9 cellular contexts compared by ENCODE assay signal in the genomic region with DNA sequence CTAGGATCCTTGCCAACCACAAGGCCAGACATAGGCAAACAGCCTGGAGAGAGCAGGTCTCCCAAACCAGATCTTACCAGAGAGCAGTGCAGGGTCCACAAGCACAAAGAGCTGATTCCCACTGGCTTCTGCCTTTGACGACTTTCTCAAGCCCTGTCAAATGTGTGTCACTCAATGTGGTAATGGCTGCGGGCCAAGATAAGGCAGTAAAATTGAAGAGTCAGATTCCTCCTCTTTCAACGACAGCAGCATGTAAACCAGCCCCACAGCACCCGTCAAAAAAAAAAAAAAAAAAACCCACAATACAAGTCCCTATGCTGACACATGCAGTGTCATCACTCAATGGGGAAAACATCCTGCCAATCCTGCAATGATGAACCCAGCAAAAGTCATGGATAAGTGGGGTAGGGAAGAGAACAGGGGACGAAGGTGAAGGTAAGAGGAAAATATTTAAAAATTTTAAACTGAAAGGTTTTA. TPM values are rescaled to one million over a fixed set of nuclear protein-coding genes. Genes with fewer than 3 reads are reported as not detected.
DNase-seq lines count a peak whose midpoint lies in the region; ATAC-seq, FAIRE-seq and TF ChIP-seq lines count a peak whose summit lies in the region.
"Had no signal": no experiment of that assay in that cellular context is flagged by ENCODE, and none has a peak within 500 bp of the region (broad histone marks: within the 10 kb centered on the region; RNA-seq: fewer than 3 reads in every experiment).

A gene with protein sequence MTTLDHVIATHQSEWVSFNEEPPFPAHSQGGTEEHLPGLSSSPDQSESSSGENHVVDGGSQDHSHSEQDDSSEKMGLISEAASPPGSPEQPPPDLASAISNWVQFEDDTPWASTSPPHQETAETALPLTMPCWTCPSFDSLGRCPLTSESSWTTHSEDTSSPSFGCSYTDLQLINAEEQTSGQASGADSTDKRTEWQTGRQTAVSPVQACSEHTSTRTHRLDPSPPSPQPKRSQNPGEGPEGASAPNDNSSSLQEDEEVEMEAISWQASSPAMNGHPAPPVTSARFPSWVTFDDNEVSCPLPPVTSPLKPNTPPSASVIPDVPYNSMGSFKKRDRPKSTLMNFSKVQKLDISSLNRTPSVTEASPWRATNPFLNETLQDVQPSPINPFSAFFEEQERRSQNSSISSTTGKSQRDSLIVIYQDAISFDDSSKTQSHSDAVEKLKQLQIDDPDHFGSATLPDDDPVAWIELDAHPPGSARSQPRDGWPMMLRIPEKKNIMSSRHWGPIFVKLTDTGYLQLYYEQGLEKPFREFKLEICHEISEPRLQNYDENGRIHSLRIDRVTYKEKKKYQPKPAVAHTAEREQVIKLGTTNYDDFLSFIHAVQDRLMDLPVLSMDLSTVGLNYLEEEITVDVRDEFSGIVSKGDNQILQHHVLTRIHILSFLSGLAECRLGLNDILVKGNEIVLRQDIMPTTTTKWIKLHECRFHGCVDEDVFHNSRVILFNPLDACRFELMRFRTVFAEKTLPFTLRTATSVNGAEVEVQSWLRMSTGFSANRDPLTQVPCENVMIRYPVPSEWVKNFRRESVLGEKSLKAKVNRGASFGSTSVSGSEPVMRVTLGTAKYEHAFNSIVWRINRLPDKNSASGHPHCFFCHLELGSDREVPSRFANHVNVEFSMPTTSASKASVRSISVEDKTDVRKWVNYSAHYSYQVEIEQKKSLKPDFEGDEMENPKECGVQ (minus strand): TSS at position 123 of the 477 bp plus-strand sequence. CDS start 1,942 bp downstream, outside the sequence.

- H3K4me1 ChIP-seq in kidney (ENCODE audit: control insufficient read depth in 1 of 2, insufficient read depth in 1 of 2, low read depth in 1 of 2, low read length in 2 of 2): peaks cover 13 to 18% of the 10 kb centered on the region in 2 donors

- intact Hi-C loops in kidney (cut with DNase I): no loop called here

- H3K27me3 Mint-ChIP-seq in activated naive CD8-positive, alpha-beta T cell treated with anti-CD3 and anti-CD28 coated beads for 36 hours: peaks cover 9% of the 10 kb centered on the region
- H3K27me3 Mint-ChIP-seq in effector memory CD8-positive, alpha-beta T cell: peaks cover 14 to 31% of the 10 kb centered on the region in 2 donors

- no peaks in the 10 kb centered on the region for H3K9me3 ChIP-seq in kidney (ENCODE audit: control insufficient read depth in 1 of 2, low read length in 2 of 2)

- peak within 1 kb of the TSS in 1 of 2 donors; percentile 48 for H3K9ac ChIP-seq in kidney (ENCODE audit: low read length in 2 of 2)

- no peak within 1 kb of the TSS for H3K4me3 Mint-ChIP-seq in activated naive CD8-positive, alpha-beta T cell treated with anti-CD3 and anti-CD28 coated beads for 36 hours
- H3K4me3 Mint-ChIP-seq in effector memory CD8-positive, alpha-beta T cell: no peak within 1 kb of the TSS
- H3K4me3 Mint-ChIP-seq: IgD-negative memory B cell had no signal

- peak within 1 kb of the TSS; percentile 24 to 39 for H3K27ac ChIP-seq in kidney (ENCODE audit: low read depth in 2 of 2, low read length in 2 of 2)
- H3K27ac ChIP-seq in temporal lobe (ENCODE audit: low read depth, low read length): no peak within 1 kb of the TSS

- no peaks in the 10 kb centered on the region for H3K36me3 Mint-ChIP-seq in activated naive CD8-positive, alpha-beta T cell treated with anti-CD3 and anti-CD28 coated beads for 36 hours
- H3K36me3 Mint-ChIP-seq in effector memory CD8-positive, alpha-beta T cell (ENCODE audit: insufficient read depth): no peaks in the 10 kb centered on the region
- H3K36me3 Mint-ChIP-seq: IgD-negative memory B cell had no signal

- no peak within 1 kb of the TSS for H3K4me3 ChIP-seq in kidney (ENCODE audit: low read length in 2 of 2)

- peaks cover 4% of the 10 kb centered on the region for H3K9me3 Mint-ChIP-seq in activated naive CD8-positive, alpha-beta T cell treated with anti-CD3 and anti-CD28 coated beads for 36 hours
- no peaks in the 10 kb centered on the region for H3K9me3 Mint-ChIP-seq in effector memory CD8-positive, alpha-beta T cell

- no peak within 1 kb of the TSS for H3K27ac Mint-ChIP-seq in activated naive CD8-positive, alpha-beta T cell treated with anti-CD3 and anti-CD28 coated beads for 36 hours
- no peak within 1 kb of the TSS for H3K27ac Mint-ChIP-seq in effector memory CD8-positive, alpha-beta T cell
- H3K27ac Mint-ChIP-seq: IgD-negative memory B cell had no signal

- no peak for ATAC-seq in effector memory CD8-positive, alpha-beta T cell (replicated peaks)
- no peak for ATAC-seq in HG02970 (IDR thresholded peaks at IDR 0.05; ENCODE audit: low FRiP score, unreplicated experiment)

- no peak for FAIRE-seq in kidney (lab: Jason Lieb, UNC)

- peaks cover 12% of the 10 kb centered on the region for H3K4me1 Mint-ChIP-seq in activated naive CD8-positive, alpha-beta T cell treated with anti-CD3 and anti-CD28 coated beads for 36 hours
- no peaks in the 10 kb centered on the region for H3K4me1 Mint-ChIP-seq in effector memory CD8-positive, alpha-beta T cell (ENCODE audit: low read depth in 2 of 2)
- H3K4me1 Mint-ChIP-seq: IgD-negative memory B cell had no signal

- peak; percentile 24 for DNase-seq in GF-D8 (lab: John Stamatoyannopoulos, UW)
- DNase-seq in NCI-H128 (lab: John Stamatoyannopoulos, UW; ENCODE audit: unreplicated experiment): peak; percentile 59
- peak; percentile 10 for DNase-seq in activated naive CD8-positive, alpha-beta T cell treated with anti-CD3 and anti-CD28 coated beads for 36 hours
- DNase-seq in kidney: no peak
- DNase-seq in effector memory CD8-positive, alpha-beta T cell: no peak
- DNase-seq in kidney glomerular epithelial cell (lab: John Stamatoyannopoulos, UW): no peak

- no peak for TF ChIP-seq CTCF in kidney (IDR thresholded peaks at IDR 0.05; ENCODE audit: borderline replicate concordance, extremely low read depth, insufficient read depth)

- H3K36me3 ChIP-seq in kidney (ENCODE audit: control insufficient read depth in 1 of 2, insufficient read depth in 2 of 2, low read length in 2 of 2): peaks cover 5 to 10% of the 10 kb centered on the region in 2 donors

RNA-seq across cellular contexts. Expression of the gene that starts here (rescaled TPM):
- total RNA-seq in activated naive CD8-positive, alpha-beta T cell treated with anti-CD3 and anti-CD28 coated beads for 36 hours: under 1 TPM; 0.30 to 0.37 TPM
- 86.6 TPM for total RNA-seq in kidney
- 14.8 TPM for polyA plus RNA-seq in kidney (ENCODE audit: insufficient read depth, low read depth, low replicate concordance)
- 27.3 TPM for total RNA-seq in temporal lobe

Comparison
In these comparisons a context has a peak if more than half of its experiments do, and no peak if none do; other contexts are left out.
1. RNA of the gene that starts here (total RNA-seq): 86.6 TPM in kidney (single experiment) and 27.3 TPM in temporal lobe (single experiment); 0.30 to 0.37 TPM in activated naive CD8-positive, alpha-beta T cell treated with anti-CD3 and anti-CD28 coated beads for 36 hours; every median in the first group is over 10 times any median in the second.
2. Peak in DNase-seq in activated naive CD8-positive, alpha-beta T cell treated with anti-CD3 and anti-CD28 coated beads for 36 hours; RNA of the gene not detected or under 1 TPM.
3. DNase-seq: peak in GF-D8 (single experiment) and NCI-H128 (single experiment); none in kidney (single experiment), effector memory CD8-positive, alpha-beta T cell (0 of 3) and kidney glomerular epithelial cell (single experiment).